ENCODE assay signal across 9 cellular contexts in genomic region chr1:172588296-172589291, GRCh38. TPM values are rescaled to one million over a fixed set of nuclear protein-coding genes. Genes with fewer than 3 reads are reported as not detected.
A peak's percentile ranks its signal among the peaks of the same experiment; 100 is the strongest.
DNase-seq lines count a peak whose midpoint lies in the region; ATAC-seq and TF ChIP-seq lines count a peak whose summit lies in the region.
"Had no signal": no experiment of that assay in that cellular context is flagged by ENCODE, and none has a peak within 500 bp of the region (broad histone marks: within the 10 kb centered on the region; RNA-seq: fewer than 3 reads in every experiment).

No MANE protein-coding gene starts in this region.

- peak overlapping the region; percentile 61 to 83 for H3K27ac Mint-ChIP-seq in effector memory CD8-positive, alpha-beta T cell
- H3K27ac Mint-ChIP-seq in stimulated activated effector memory CD8-positive, alpha-beta T cell treated with anti-CD3 and anti-CD28 coated beads, Interleukin-12 subunit alpha, Interleukin-12 subunit beta, amount 100 ng/mL, for 72 hours = peak overlapping the region; percentile 77

- no peaks in the 10 kb centered on the region for H3K4me1 ChIP-seq in psoas muscle

- intact Hi-C loops in psoas muscle (cut with DNase I) = no loop called here

- H3K27ac ChIP-seq in RWPE1 = no peak overlapping the region
- H3K27ac ChIP-seq in psoas muscle = no peak overlapping the region
- H3K27ac ChIP-seq: C4-2B had no signal

- H3K4me3 Mint-ChIP-seq in effector memory CD8-positive, alpha-beta T cell = peak overlapping the region in 1 of 2 donors; percentile 17
- H3K4me3 Mint-ChIP-seq in stimulated activated effector memory CD8-positive, alpha-beta T cell treated with anti-CD3 and anti-CD28 coated beads, Interleukin-12 subunit alpha, Interleukin-12 subunit beta, amount 100 ng/mL, for 72 hours = peak overlapping the region; percentile 44

- H3K27me3 ChIP-seq in psoas muscle (ENCODE audit: insufficient read depth in 3 of 3, low read length in 2 of 3) = no peaks in the 10 kb centered on the region

- H3K36me3 ChIP-seq in psoas muscle (ENCODE audit: insufficient read depth in 1 of 2, low read depth in 1 of 2) = peaks cover 7 to 54% of the 10 kb centered on the region in 2 donors

- CTCF ChIA-PET in RWPE1 (lab: Yijun Ruan, JAX) = no interaction called here

- TF ChIP-seq CTCF in RWPE1 (conservative IDR thresholded peaks at IDR 0.05; ENCODE audit: low read depth) = no peak
- no peak for TF ChIP-seq CTCF in psoas muscle (IDR thresholded peaks at IDR 0.05)

- 88 to 90% (median 89%) methylated on average over 7 of the region's 7 CpGs for WGBS in psoas muscle, 3 donors

- no peak overlapping the region for H3K4me3 ChIP-seq in psoas muscle

- peak; percentile 17 to 46 for DNase-seq in activated CD4-positive, alpha-beta T cell treated with anti-CD3 and anti-CD28 coated beads, Interleukin-2, amount 50 U/mL, for 48 hours
- no peak for DNase-seq in activated CD4-positive, alpha-beta T cell treated with anti-CD3 and anti-CD28 coated beads, Interleukin-2, amount 50 U/mL, for 4 hours
- DNase-seq in RWPE1 (ENCODE audit: low spot score) = peak; percentile 59
- no peak for DNase-seq in effector memory CD8-positive, alpha-beta T cell
- peak in 1 of 2 donors; percentile 61 for DNase-seq in stimulated activated effector memory CD8-positive, alpha-beta T cell treated with anti-CD3 and anti-CD28 coated beads, Interleukin-12 subunit alpha, Interleukin-12 subunit beta, amount 100 ng/mL, for 72 hours (ENCODE audit: low spot score in 2 of 2)
- no peak for DNase-seq in NCI-H2081 treated with DMSO at 0.1 percent for 48 hours (lab: John Stamatoyannopoulos, UW)
- no peak for DNase-seq in midbrain (lab: John Stamatoyannopoulos, UW)
- no peak for DNase-seq in psoas muscle

- POLR2A ChIA-PET in RWPE1 (lab: Yijun Ruan, JAX; ENCODE audit: low non-redundant PET) = no interaction called here

- peaks cover 8 to 11% of the 10 kb centered on the region in 2 donors for H3K4me1 Mint-ChIP-seq in effector memory CD8-positive, alpha-beta T cell (ENCODE audit: low read depth in 2 of 2)
- peaks cover 15% of the 10 kb centered on the region for H3K4me1 Mint-ChIP-seq in stimulated activated effector memory CD8-positive, alpha-beta T cell treated with anti-CD3 and anti-CD28 coated beads, Interleukin-12 subunit alpha, Interleukin-12 subunit beta, amount 100 ng/mL, for 72 hours

- ATAC-seq in effector memory CD8-positive, alpha-beta T cell (replicated peaks) = peak; percentile 35
- ATAC-seq in stimulated activated effector memory CD8-positive, alpha-beta T cell treated with anti-CD3 and anti-CD28 coated beads, Interleukin-12 subunit alpha, Interleukin-12 subunit beta, amount 100 ng/mL, for 72 hours = peak; percentile 96
- no peak for ATAC-seq in psoas muscle

- no peaks in the 10 kb centered on the region for H3K9me3 ChIP-seq in psoas muscle

- H3K27me3 Mint-ChIP-seq in effector memory CD8-positive, alpha-beta T cell = no peaks in the 10 kb centered on the region

- no peaks in the 10 kb centered on the region for H3K9me3 Mint-ChIP-seq in effector memory CD8-positive, alpha-beta T cell
- H3K9me3 Mint-ChIP-seq in stimulated activated effector memory CD8-positive, alpha-beta T cell treated with anti-CD3 and anti-CD28 coated beads, Interleukin-12 subunit alpha, Interleukin-12 subunit beta, amount 100 ng/mL, for 72 hours = no peaks in the 10 kb centered on the region

- peaks cover 44% of the 10 kb centered on the region for H3K36me3 Mint-ChIP-seq in effector memory CD8-positive, alpha-beta T cell (ENCODE audit: insufficient read depth)
- peaks cover 77% of the 10 kb centered on the region for H3K36me3 Mint-ChIP-seq in stimulated activated effector memory CD8-positive, alpha-beta T cell treated with anti-CD3 and anti-CD28 coated beads, Interleukin-12 subunit alpha, Interleukin-12 subunit beta, amount 100 ng/mL, for 72 hours

RNA-seq across cellular contexts. Expression of gene SUCO, which starts 55.6 kb away (rescaled TPM):
- total RNA-seq in psoas muscle = 1 to 10 TPM; 6.2 to 8.2 (median 7.0) TPM
- polyA plus RNA-seq in psoas muscle = 1 to 10 TPM; 2.6 to 6.9 (median 4.9) TPM

Comparison
In these comparisons a context has a peak if more than half of its experiments do, and no peak if none do; other contexts are left out.
1. DNase-seq: peak in activated CD4-positive, alpha-beta T cell treated with anti-CD3 and anti-CD28 coated beads, Interleukin-2, amount 50 U/mL, for 48 hours (2 of 2) and RWPE1 (single experiment); none in activated CD4-positive, alpha-beta T cell treated with anti-CD3 and anti-CD28 coated beads, Interleukin-2, amount 50 U/mL, for 4 hours (0 of 2), effector memory CD8-positive, alpha-beta T cell (0 of 3), NCI-H2081 treated with DMSO at 0.1 percent for 48 hours (single experiment), midbrain (single experiment) and psoas muscle (0 of 2).
2. ATAC-seq: peak in effector memory CD8-positive, alpha-beta T cell (single experiment) and stimulated activated effector memory CD8-positive, alpha-beta T cell treated with anti-CD3 and anti-CD28 coated beads, Interleukin-12 subunit alpha, Interleukin-12 subunit beta, amount 100 ng/mL, for 72 hours (single experiment); none in psoas muscle (0 of 4).